Comparison of ENCODE assay signal across 8 cellular contexts in the genomic region with DNA sequence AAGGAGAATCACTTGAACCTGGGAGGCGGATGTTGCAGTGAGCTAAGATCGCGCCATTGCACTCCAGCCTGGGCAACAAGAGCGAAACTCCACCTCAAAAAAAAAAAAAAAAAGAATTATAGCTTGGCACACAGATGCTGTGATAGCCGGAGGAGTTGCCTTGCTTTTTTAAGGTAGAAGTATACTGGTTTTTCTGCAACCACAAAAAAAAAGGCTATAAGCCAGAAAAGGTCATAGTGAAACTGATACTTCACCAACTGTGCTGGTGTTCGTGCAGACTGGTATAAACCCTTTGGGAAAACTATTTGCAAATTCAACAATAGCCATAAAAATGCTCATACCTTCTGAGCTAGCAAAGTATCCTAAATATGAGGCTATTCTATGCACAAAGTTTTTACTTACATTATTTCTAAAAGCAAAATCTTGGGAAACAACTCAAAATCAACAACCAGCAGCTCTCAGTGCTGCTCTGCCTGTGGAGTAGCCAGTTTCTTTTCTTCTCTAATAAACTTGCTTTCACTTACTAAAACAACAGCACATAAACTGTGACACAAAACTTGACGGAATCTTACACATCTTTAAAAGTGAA. TPM values are rescaled to one million over a fixed set of nuclear protein-coding genes. Genes with fewer than 3 reads are reported as not detected.
DNase-seq lines count a peak whose midpoint lies in the region; ATAC-seq and TF ChIP-seq lines count a peak whose summit lies in the region.

No MANE protein-coding gene starts in this region.

- H3K4me3 ChIP-seq in MM.1S (ENCODE audit: low read length), result peak overlapping the region; percentile 55
- H3K4me3 ChIP-seq in left lung, result no peak overlapping the region

- peak; percentile 39 for ATAC-seq in GM21515 (IDR thresholded peaks at IDR 0.05; ENCODE audit: unreplicated experiment)
- ATAC-seq in left lung, result peak; percentile 20

- H3K9me3 ChIP-seq in MM.1S (replicated peaks; ENCODE audit: insufficient read depth, low read length) (no peaks in the 10 kb centered on the region), left lung (no peaks in the 10 kb centered on the region)

- DNase-seq in GM10266 (ENCODE audit: extremely low spot score) (peak; percentile 13), MM.1S (peak; percentile 91), left lung (no peak), anterior cingulate cortex (lab: John Stamatoyannopoulos, UW) (no peak), NCI-H526 (lab: John Stamatoyannopoulos, UW) (no peak), head of caudate nucleus (no peak), NCI-H2196 treated with DMSO at 0.1 percent for 48 hours (lab: John Stamatoyannopoulos, UW; ENCODE audit: unreplicated experiment) (no peak)

- H3K27me3 ChIP-seq in MM.1S (replicated peaks; ENCODE audit: insufficient read depth, low read length) (no peaks in the 10 kb centered on the region), left lung (no peaks in the 10 kb centered on the region)

- intact Hi-C loops in left lung (cut with DNase I) (no loop called here), head of caudate nucleus (cut with DNase I) (no loop called here)

- H4K20me1 ChIP-seq in MM.1S (ENCODE audit: insufficient read depth, low read length), result peaks cover 4% of the 10 kb centered on the region; the same call in 1 of the 2 replicates

- peaks cover 22% of the 10 kb centered on the region for H3F3A ChIP-seq in MM.1S (ENCODE audit: insufficient read depth, low read length)

- H3K36me3 ChIP-seq in MM.1S (replicated peaks; ENCODE audit: insufficient read depth, low read length) (no peaks in the 10 kb centered on the region), left lung (no peaks in the 10 kb centered on the region)

- H2AFZ ChIP-seq in MM.1S (ENCODE audit: low read length), result no peak overlapping the region

- no peaks in the 10 kb centered on the region for H3K9me2 ChIP-seq in MM.1S (replicated peaks; ENCODE audit: insufficient read depth, low read length)

- H3K27ac ChIP-seq in MM.1S (ENCODE audit: low read length) (peak overlapping the region; percentile 49; the same call in 1 of the 2 replicates), left lung (peak overlapping the region in 1 of 2 donors; percentile 49)

- TF ChIP-seq CTCF in GM10266 (IDR thresholded peaks at IDR 0.05; ENCODE audit: control insufficient read depth, insufficient read depth, low read depth, missing control alignments) (no peak), MM.1S (IDR thresholded peaks at IDR 0.05; ENCODE audit: low read length) (no peak), left lung (IDR thresholded peaks at IDR 0.05) (no peak)

- peaks cover 87% of the 10 kb centered on the region for H3K79me2 ChIP-seq in MM.1S (ENCODE audit: low read length)

- peaks cover 41% of the 10 kb centered on the region for H3K4me1 ChIP-seq in MM.1S (ENCODE audit: low read length)
- H3K4me1 ChIP-seq in left lung, result peaks cover 16 to 96% of the 10 kb centered on the region in 2 donors

- H3K4me2 ChIP-seq in MM.1S (ENCODE audit: low read depth, low read length), result peak overlapping the region; percentile 62

- peak overlapping the region; percentile 9; the same call in 1 of the 2 replicates for H3K9ac ChIP-seq in MM.1S (ENCODE audit: low read length)

RNA-seq across cellular contexts. Expression of a gene that starts 44.0 kb away (rescaled TPM):
- 10 to 100 TPM; 38.4 to 51.0 TPM for total RNA-seq in left lung

Comparison
In these comparisons a context has a peak if more than half of its experiments do, and no peak if none do; other contexts are left out.
1. DNase-seq: peak in GM10266 (single experiment) and MM.1S (single experiment); none in left lung (0 of 2), anterior cingulate cortex (0 of 58), NCI-H526 (0 of 2), head of caudate nucleus (0 of 42) and NCI-H2196 treated with DMSO at 0.1 percent for 48 hours (single experiment).